Comparison of ENCODE assay signal across 7 cellular contexts in the genomic region with DNA sequence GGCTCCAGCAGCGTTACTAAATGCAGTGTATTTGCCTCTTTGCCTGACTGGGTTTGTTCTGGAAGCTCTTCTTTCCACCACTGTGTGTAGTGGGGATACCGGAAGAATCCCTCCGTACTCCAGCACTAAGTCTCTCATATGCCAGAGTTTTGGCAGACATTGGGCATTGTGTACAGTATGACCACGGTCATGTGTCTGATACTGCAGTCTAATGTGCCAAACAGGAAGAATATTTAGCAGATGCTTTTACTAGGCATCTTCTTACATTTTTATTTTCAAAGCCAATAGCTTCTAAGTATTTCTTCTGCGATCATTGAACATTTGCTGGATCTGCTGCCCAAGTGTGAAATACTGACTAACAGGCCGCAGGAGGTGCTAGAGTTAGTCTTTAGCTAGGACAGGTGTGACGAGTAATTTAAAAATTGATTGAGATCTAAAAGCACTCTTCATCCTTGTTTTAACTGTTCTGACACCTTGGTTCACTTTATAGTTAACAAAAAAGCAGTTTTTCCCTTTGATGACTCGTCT. TPM values are rescaled to one million over a fixed set of nuclear protein-coding genes. Genes with fewer than 3 reads are reported as not detected.
A peak's percentile ranks its signal among the peaks of the same experiment; 100 is the strongest.
DNase-seq lines count a peak whose midpoint lies in the region; ATAC-seq, FAIRE-seq and TF ChIP-seq lines count a peak whose summit lies in the region.

No MANE protein-coding gene starts in this region.

- no peaks in the 10 kb centered on the region for H3K9me3 Mint-ChIP-seq in neural progenitor cell

- H3K4me3 Mint-ChIP-seq in neural progenitor cell: peak overlapping the region; percentile 84

- H3K9me3 ChIP-seq in RWPE2 (ENCODE audit: severe bottlenecking) (no peaks in the 10 kb centered on the region), esophagus squamous epithelium (no peaks in the 10 kb centered on the region), neural progenitor cell (ENCODE audit: low read depth) (no peaks in the 10 kb centered on the region)

- no peak for TF ChIP-seq POLR2A in esophagus squamous epithelium (IDR thresholded peaks at IDR 0.05)

- H3K9ac ChIP-seq in neural progenitor cell: no peak overlapping the region

- no peak for TF ChIP-seq CTCF in RWPE2 (IDR thresholded peaks at IDR 0.05; ENCODE audit: poor library complexity, severe bottlenecking)
- TF ChIP-seq CTCF in esophagus squamous epithelium (IDR thresholded peaks at IDR 0.05): no peak
- TF ChIP-seq CTCF in neural progenitor cell (IDR thresholded peaks at IDR 0.05): no peak
- no peak for TF ChIP-seq CTCF in foreskin keratinocyte (conservative IDR thresholded peaks at IDR 0.05)

- H3K79me2 ChIP-seq in neural progenitor cell (ENCODE audit: low read depth): no peaks in the 10 kb centered on the region

- no peak for DNase-seq in GM19239 (ENCODE audit: insufficient read length, low spot score)
- DNase-seq in RWPE2 (ENCODE audit: low spot score): no peak
- DNase-seq in esophagus squamous epithelium (lab: John Stamatoyannopoulos, UW): no peak
- DNase-seq in neural progenitor cell (ENCODE audit: low spot score): no peak
- DNase-seq in foreskin keratinocyte: no peak

- H3K4me3 ChIP-seq in RWPE2 (ENCODE audit: severe bottlenecking) (peak overlapping the region; percentile 78), esophagus squamous epithelium (peak overlapping the region; percentile 52 to 86 (median 74)), neural progenitor cell (peak overlapping the region; percentile 65)

- no peak overlapping the region for H3K27ac Mint-ChIP-seq in neural progenitor cell

- ATAC-seq in RWPE2 (ENCODE audit: low read depth): peak; percentile 13; the same call in 1 of the 3 replicates
- ATAC-seq in HG02870 (IDR thresholded peaks at IDR 0.05; ENCODE audit: unreplicated experiment): no peak
- ATAC-seq in GM21526 (IDR thresholded peaks at IDR 0.05; ENCODE audit: low FRiP score, unreplicated experiment): no peak
- ATAC-seq in foreskin keratinocyte: no peak

- whole genome bisulfite sequencing in esophagus squamous epithelium, 2 donors: 19 to 28% methylated on average over 7 to 8 of the region's 8 CpGs

- H3K36me3 Mint-ChIP-seq in neural progenitor cell: no peaks in the 10 kb centered on the region

- H3K4me1 ChIP-seq in RWPE2 (ENCODE audit: insufficient read depth, poor library complexity, severe bottlenecking) (no peaks in the 10 kb centered on the region), esophagus squamous epithelium (peaks cover 13 to 33% (median 19%) of the 10 kb centered on the region in 3 donors), neural progenitor cell (peaks cover 10% of the 10 kb centered on the region), foreskin keratinocyte (no peaks in the 10 kb centered on the region)

- peaks cover 47% of the 10 kb centered on the region for H3K27me3 Mint-ChIP-seq in neural progenitor cell (ENCODE audit: insufficient read depth, low read depth)

- H3K27ac ChIP-seq in RWPE2 (ENCODE audit: poor library complexity, severe bottlenecking) (no peak overlapping the region), esophagus squamous epithelium (peak overlapping the region; percentile 56 to 83 (median 70)), neural progenitor cell (no peak overlapping the region), foreskin keratinocyte (no peak overlapping the region)

- H3K4me1 Mint-ChIP-seq in neural progenitor cell: peaks cover 9% of the 10 kb centered on the region

- no peak overlapping the region for H2AFZ ChIP-seq in neural progenitor cell (replicated peaks)

- intact Hi-C loops in esophagus squamous epithelium (cut with DNase I): no loop called here

- H3K4me2 ChIP-seq in neural progenitor cell: peak overlapping the region; percentile 69

- peaks cover 19% of the 10 kb centered on the region for H4K20me1 ChIP-seq in neural progenitor cell (ENCODE audit: low read depth)

- FAIRE-seq in GM19239 (lab: Jason Lieb, UNC): peak; percentile 33

- H3F3A ChIP-seq in neural progenitor cell (ENCODE audit: low read depth): peaks cover 19% of the 10 kb centered on the region

- no peaks in the 10 kb centered on the region for H3K36me3 ChIP-seq in RWPE2 (ENCODE audit: low read depth)
- H3K36me3 ChIP-seq in esophagus squamous epithelium: no peaks in the 10 kb centered on the region
- no peaks in the 10 kb centered on the region for H3K36me3 ChIP-seq in neural progenitor cell

- H3K27me3 ChIP-seq in RWPE2 (ENCODE audit: insufficient read depth, poor library complexity, severe bottlenecking) (peaks cover 46% of the 10 kb centered on the region), esophagus squamous epithelium (peaks cover 0 to 32% (median 0%) of the 10 kb centered on the region in 4 donors), neural progenitor cell (peaks cover 67% of the 10 kb centered on the region), foreskin keratinocyte (peaks cover 52% of the 10 kb centered on the region)

RNA-seq across cellular contexts. Expression of a gene that starts 0.7 kb away (rescaled TPM):
- total RNA-seq in esophagus squamous epithelium (1 to 10 TPM in 1 of 4 donors, under 1 TPM in 3; 0.26 to 1.7 (median 0.64) TPM), neural progenitor cell (ENCODE audit: low replicate concordance) (0.43 TPM in 1 of 2 replicates, not detected in the other), foreskin keratinocyte (0.07 TPM in 1 of 2 replicates, not detected in the other)
- 0.06 and 0.09 TPM in 2 replicates for polyA plus RNA-seq in foreskin keratinocyte

Comparison
In these comparisons a context has a peak if more than half of its experiments do, and no peak if none do; other contexts are left out.
1. H3K27ac ChIP-seq: peak in esophagus squamous epithelium (4 of 4); none in RWPE2 (single experiment), neural progenitor cell (single experiment) and foreskin keratinocyte (single experiment).
2. Peak in every context shown above with its lines, with median percentiles within 50 percentile points of each other: H3K4me3 ChIP-seq.